In the genomic region with DNA sequence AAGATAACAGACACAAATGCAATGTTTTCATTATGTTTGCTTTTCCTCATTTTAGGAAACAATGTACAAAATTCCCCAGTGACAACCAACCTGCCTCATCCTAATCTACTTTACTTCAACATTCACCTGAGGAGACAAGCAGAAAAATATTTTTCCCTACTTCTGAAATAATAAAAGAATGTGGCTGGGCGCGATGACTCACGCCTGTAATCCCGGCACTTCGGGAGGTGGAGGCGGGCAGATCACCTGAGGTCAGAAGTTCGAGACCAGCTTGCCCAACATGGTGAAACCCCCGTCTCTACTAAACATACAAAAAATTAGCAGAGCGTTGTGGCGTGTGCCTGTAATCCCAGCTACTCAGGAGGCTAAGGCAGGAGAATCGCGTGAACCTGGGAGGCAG, we compare ENCODE assay signal across 24 cellular contexts. TPM values are rescaled to one million over a fixed set of nuclear protein-coding genes. Genes with fewer than 3 reads are reported as not detected.
A peak's percentile ranks its signal among the peaks of the same experiment; 100 is the strongest.
DNase-seq lines count a peak whose midpoint lies in the region; ATAC-seq and TF ChIP-seq lines count a peak whose summit lies in the region.
"Had no signal": no experiment of that assay in that cellular context is flagged by ENCODE, and none has a peak within 500 bp of the region (broad histone marks: within the 10 kb centered on the region; RNA-seq: fewer than 3 reads in every experiment).

No MANE protein-coding gene starts in this region.

- H3K27me3 ChIP-seq in breast epithelium (no peaks in the 10 kb centered on the region), PC-9 (ENCODE audit: insufficient read depth, low read depth) (no peaks in the 10 kb centered on the region), H7 (ENCODE audit: control insufficient read depth, insufficient read depth, low read length) (no peaks in the 10 kb centered on the region)

- peaks cover 22% of the 10 kb centered on the region for H3F3A ChIP-seq in PC-9 (ENCODE audit: insufficient read depth, low read depth)

- no peak overlapping the region for H2AFZ ChIP-seq in PC-9
- H2AFZ ChIP-seq: GM23248 had no signal

- H3K9me2 ChIP-seq in PC-9 (ENCODE audit: insufficient read depth) = no peaks in the 10 kb centered on the region

- intact Hi-C loops in MCF 10A (cut with micrococcal nuclease) (no loop called here), breast epithelium (cut with DNase I; ENCODE audit: low total_unique reads) (no loop called here), PC-9 (cut with micrococcal nuclease; ENCODE audit: unreplicated experiment) (no loop called here)
- intact Hi-C loops in activated T-helper 2 cell treated with anti-CD3 and anti-CD28 coated beads, Interferon-gamma antibody, Interleukin-2, Interleukin-4, amounts not matched to agents 10 μg/mL and 5 μg/mL and 100 μg/mL, durations not matched to agents 14 hours and 24 hours and 36 hours (cut with micrococcal nuclease) = no loop called here

- H3K9me3 Mint-ChIP-seq in MCF 10A (ENCODE audit: unreplicated experiment) = no peaks in the 10 kb centered on the region
- H3K9me3 Mint-ChIP-seq in activated CD8-positive, alpha-beta T cell treated with anti-CD3 and anti-CD28 coated beads, Interleukin-2, amount 10 ng/mL, durations not matched to agents 7 days and 5 days (ENCODE audit: insufficient read depth) = no peaks in the 10 kb centered on the region
- H3K9me3 Mint-ChIP-seq in activated T-helper 2 cell treated with anti-CD3 and anti-CD28 coated beads, Interferon-gamma antibody, Interleukin-2, Interleukin-4, amounts not matched to agents 10 μg/mL and 5 μg/mL and 100 μg/mL, durations not matched to agents 14 hours and 24 hours and 36 hours = no peaks in the 10 kb centered on the region

- H3K27ac ChIP-seq in breast epithelium = no peak overlapping the region
- H3K27ac ChIP-seq in PC-9 = peak overlapping the region; percentile 23; the same call in 1 of the 2 replicates
- H3K27ac ChIP-seq: GM23248 had no signal

- no peak overlapping the region for H3K4me2 ChIP-seq in PC-9

- peak; percentile 33 for DNase-seq in MCF 10A (ENCODE audit: unreplicated experiment)
- no peak for DNase-seq in breast epithelium (ENCODE audit: low spot score in 2 of 2)
- peak; percentile 56 to 66 for DNase-seq in PC-9
- peak; percentile 51 for DNase-seq in epithelial cell of esophagus (ENCODE audit: low read depth)
- DNase-seq in C1 segment of cervical spinal cord (lab: John Stamatoyannopoulos, UW) = no peak
- no peak for DNase-seq in H7
- no peak for DNase-seq in activated CD8-positive, alpha-beta T cell treated with anti-CD3 and anti-CD28 coated beads, Interleukin-2, amount 10 ng/mL, durations not matched to agents 7 days and 5 days
- no peak for DNase-seq in activated T-helper 2 cell treated with anti-CD3 and anti-CD28 coated beads, Interferon-gamma antibody, Interleukin-2, Interleukin-4, amounts not matched to agents 10 μg/mL and 5 μg/mL and 100 μg/mL, durations not matched to agents 14 hours and 24 hours and 36 hours (ENCODE audit: low spot score)
- DNase-seq: 8988T; CD4-positive, CD25-positive, alpha-beta regulatory T cell; COR-L47; EL; GM23248; Kasumi-1; NCI-H1092 treated with DMSO at 0.1 percent for 48 hours; NCI-H146; NCI-H2029 treated with DMSO at 0.1 percent for 48 hours; NCI-H2171; NCI-H446; NCI-H69; NK-92 treated with Interleukin-12 subunit alpha and Interleukin-12 subunit beta, amount 100 ng/mL, for 24 hours; SHP77 treated with DMSO at 0.1 percent for 48 hours had no signal

- H3K27me3 Mint-ChIP-seq in MCF 10A (ENCODE audit: insufficient read depth, unreplicated experiment) = no peaks in the 10 kb centered on the region
- H3K27me3 Mint-ChIP-seq in activated CD8-positive, alpha-beta T cell treated with anti-CD3 and anti-CD28 coated beads, Interleukin-2, amount 10 ng/mL, durations not matched to agents 7 days and 5 days (ENCODE audit: low read depth) = no peaks in the 10 kb centered on the region
- H3K27me3 Mint-ChIP-seq in activated T-helper 2 cell treated with anti-CD3 and anti-CD28 coated beads, Interferon-gamma antibody, Interleukin-2, Interleukin-4, amounts not matched to agents 10 μg/mL and 5 μg/mL and 100 μg/mL, durations not matched to agents 14 hours and 24 hours and 36 hours (ENCODE audit: low read depth) = no peaks in the 10 kb centered on the region
- H3K27me3 Mint-ChIP-seq: B cell had no signal

- no peak overlapping the region for H3K4me3 Mint-ChIP-seq in MCF 10A (ENCODE audit: unreplicated experiment)
- H3K4me3 Mint-ChIP-seq in activated CD8-positive, alpha-beta T cell treated with anti-CD3 and anti-CD28 coated beads, Interleukin-2, amount 10 ng/mL, durations not matched to agents 7 days and 5 days = no peak overlapping the region
- H3K4me3 Mint-ChIP-seq in activated T-helper 2 cell treated with anti-CD3 and anti-CD28 coated beads, Interferon-gamma antibody, Interleukin-2, Interleukin-4, amounts not matched to agents 10 μg/mL and 5 μg/mL and 100 μg/mL, durations not matched to agents 14 hours and 24 hours and 36 hours (ENCODE audit: low read depth) = no peak overlapping the region
- H3K4me3 Mint-ChIP-seq: B cell; CD4-positive, CD25-positive, alpha-beta regulatory T cell had no signal

- H3K36me3 Mint-ChIP-seq in MCF 10A (ENCODE audit: insufficient read depth, unreplicated experiment) = peaks cover 14% of the 10 kb centered on the region
- no peaks in the 10 kb centered on the region for H3K36me3 Mint-ChIP-seq in activated CD8-positive, alpha-beta T cell treated with anti-CD3 and anti-CD28 coated beads, Interleukin-2, amount 10 ng/mL, durations not matched to agents 7 days and 5 days (ENCODE audit: low read depth)
- no peaks in the 10 kb centered on the region for H3K36me3 Mint-ChIP-seq in activated T-helper 2 cell treated with anti-CD3 and anti-CD28 coated beads, Interferon-gamma antibody, Interleukin-2, Interleukin-4, amounts not matched to agents 10 μg/mL and 5 μg/mL and 100 μg/mL, durations not matched to agents 14 hours and 24 hours and 36 hours (ENCODE audit: low read depth)
- H3K36me3 Mint-ChIP-seq: CD4-positive, CD25-positive, alpha-beta regulatory T cell had no signal

- no peak for ATAC-seq in activated CD8-positive, alpha-beta T cell treated with anti-CD3 and anti-CD28 coated beads, Interleukin-2, amount 10 ng/mL, durations not matched to agents 7 days and 5 days
- ATAC-seq: GM12878 had no signal

- TF ChIP-seq CTCF in MCF 10A (IDR thresholded peaks at IDR 0.05; ENCODE audit: unreplicated experiment) (no peak), breast epithelium (IDR thresholded peaks at IDR 0.05) (no peak), PC-9 (conservative IDR thresholded peaks at IDR 0.05) (no peak), epithelial cell of esophagus (IDR thresholded peaks at IDR 0.05; ENCODE audit: insufficient read depth, low read depth, low read length, missing control alignments) (no peak)

- H3K36me3 ChIP-seq in breast epithelium = no peaks in the 10 kb centered on the region
- no peaks in the 10 kb centered on the region for H3K36me3 ChIP-seq in PC-9 (ENCODE audit: low read depth)
- H3K36me3 ChIP-seq in H7 (replicated peaks; ENCODE audit: control insufficient read depth, insufficient read depth, low read length) = no peaks in the 10 kb centered on the region

- POLR2A ChIA-PET in MCF 10A (lab: Yijun Ruan, JAX) = interaction anchor here (2.2 kb wide), 1 partner anchor 14 kb away, joined by 6 read pairs; no protein-coding TSS in a partner anchor
- POLR2A ChIA-PET in PC-9 (lab: Charles Lee; ENCODE audit: unreplicated experiment) = no interaction called here
- POLR2A ChIA-PET in activated CD8-positive, alpha-beta T cell treated with anti-CD3 and anti-CD28 coated beads, Interleukin-2, amount 10 ng/mL, durations not matched to agents 7 days and 5 days (lab: Charles Lee) = no interaction called here

- H3K4me3 ChIP-seq in breast epithelium (no peak overlapping the region), PC-9 (no peak overlapping the region), epithelial cell of esophagus (ENCODE audit: low read length) (no peak overlapping the region), H7 (ENCODE audit: insufficient read depth, low read depth, low read length) (no peak overlapping the region)
- H3K4me3 ChIP-seq: GM12878, GM23248 had no signal

- no peak overlapping the region for H3K27ac Mint-ChIP-seq in MCF 10A (ENCODE audit: low read depth, unreplicated experiment)
- no peak overlapping the region for H3K27ac Mint-ChIP-seq in activated CD8-positive, alpha-beta T cell treated with anti-CD3 and anti-CD28 coated beads, Interleukin-2, amount 10 ng/mL, durations not matched to agents 7 days and 5 days
- H3K27ac Mint-ChIP-seq in activated T-helper 2 cell treated with anti-CD3 and anti-CD28 coated beads, Interferon-gamma antibody, Interleukin-2, Interleukin-4, amounts not matched to agents 10 μg/mL and 5 μg/mL and 100 μg/mL, durations not matched to agents 14 hours and 24 hours and 36 hours = no peak overlapping the region
- H3K27ac Mint-ChIP-seq: B cell; CD4-positive, CD25-positive, alpha-beta regulatory T cell had no signal

- BruUV-seq in MCF 10A (replicated peaks; lab: Mats Ljungman, UMichigan) (no TSS peak), PC-9 (replicated peaks; lab: Mats Ljungman, UMichigan) (no TSS peak)

- TF ChIP-seq POLR2A in breast epithelium (IDR thresholded peaks at IDR 0.05) = no peak

- H3K4me1 Mint-ChIP-seq in MCF 10A (ENCODE audit: insufficient read depth, unreplicated experiment) = peaks cover 51% of the 10 kb centered on the region
- no peaks in the 10 kb centered on the region for H3K4me1 Mint-ChIP-seq in activated CD8-positive, alpha-beta T cell treated with anti-CD3 and anti-CD28 coated beads, Interleukin-2, amount 10 ng/mL, durations not matched to agents 7 days and 5 days (ENCODE audit: low read depth)
- no peaks in the 10 kb centered on the region for H3K4me1 Mint-ChIP-seq in activated T-helper 2 cell treated with anti-CD3 and anti-CD28 coated beads, Interferon-gamma antibody, Interleukin-2, Interleukin-4, amounts not matched to agents 10 μg/mL and 5 μg/mL and 100 μg/mL, durations not matched to agents 14 hours and 24 hours and 36 hours (ENCODE audit: low read depth)
- H3K4me1 Mint-ChIP-seq: B cell; CD4-positive, CD25-positive, alpha-beta regulatory T cell had no signal

- CTCF ChIA-PET in MCF 10A (lab: Yijun Ruan, JAX) (interaction anchor here (0.7 kb wide), 1 partner anchor 1314 kb away, joined by 3 read pairs; no protein-coding TSS in a partner anchor), PC-9 (lab: Charles Lee) (no interaction called here)
- CTCF ChIA-PET in activated CD8-positive, alpha-beta T cell treated with anti-CD3 and anti-CD28 coated beads, Interleukin-2, amount 10 ng/mL, durations not matched to agents 7 days and 5 days (lab: Charles Lee) = no interaction called here

- H3K9me3 ChIP-seq in breast epithelium (no peaks in the 10 kb centered on the region), PC-9 (ENCODE audit: insufficient read depth, low read depth) (no peaks in the 10 kb centered on the region)

- H4K20me1 ChIP-seq in PC-9 (ENCODE audit: insufficient read depth) = no peaks in the 10 kb centered on the region

- H3K4me1 ChIP-seq in breast epithelium (peaks cover 0 to 8% of the 10 kb centered on the region in 2 donors), PC-9 (replicated peaks; ENCODE audit: insufficient read depth) (peaks cover 52% of the 10 kb centered on the region)

- H3K79me2 ChIP-seq in PC-9 (ENCODE audit: low read depth) = peaks cover 83% of the 10 kb centered on the region

RNA-seq across cellular contexts. Expression of a gene that starts 36.9 kb away (rescaled TPM):
- 35.7 and 36.0 TPM in 2 replicates for total RNA-seq in MCF 10A (2022)
- 10 to 100 TPM in 2 of 3 donors, 1 to 10 TPM in 1; 8.6 to 22.6 (median 21.2) TPM for total RNA-seq in breast epithelium
- total RNA-seq in PC-9 (2021) = 92.8 and 116 TPM in 2 replicates
- 36.3 and 56.6 TPM in 2 replicates for total RNA-seq in H7 (2014; rRNA removed; shearing (Covaris generic))
- not detected for total RNA-seq in activated CD8-positive, alpha-beta T cell treated with anti-CD3 and anti-CD28 coated beads, Interleukin-2, amount 10 ng/mL, durations not matched to agents 7 days and 5 days
- total RNA-seq in activated T-helper 2 cell treated with anti-CD3 and anti-CD28 coated beads, Interferon-gamma antibody, Interleukin-2, Interleukin-4, amounts not matched to agents 10 μg/mL and 5 μg/mL and 100 μg/mL, durations not matched to agents 14 hours and 24 hours and 36 hours = 1.0 and 1.2 TPM in 2 replicates
- total RNA-seq: B cell had no signal

Comparison
In these comparisons a context has a peak if more than half of its experiments do, and no peak if none do; other contexts are left out.
1. DNase-seq: peak in MCF 10A (single experiment), PC-9 (2 of 2) and epithelial cell of esophagus (single experiment); none in breast epithelium (0 of 2), C1 segment of cervical spinal cord (0 of 14), H7 (single experiment), activated CD8-positive, alpha-beta T cell treated with anti-CD3 and anti-CD28 coated beads, Interleukin-2, amount 10 ng/mL, durations not matched to agents 7 days and 5 days (single experiment) and activated T-helper 2 cell treated with anti-CD3 and anti-CD28 coated beads, Interferon-gamma antibody, Interleukin-2, Interleukin-4, amounts not matched to agents 10 μg/mL and 5 μg/mL and 100 μg/mL, durations not matched to agents 14 hours and 24 hours and 36 hours (single experiment).